10 cellular contexts compared by ENCODE assay signal in the genomic region with DNA sequence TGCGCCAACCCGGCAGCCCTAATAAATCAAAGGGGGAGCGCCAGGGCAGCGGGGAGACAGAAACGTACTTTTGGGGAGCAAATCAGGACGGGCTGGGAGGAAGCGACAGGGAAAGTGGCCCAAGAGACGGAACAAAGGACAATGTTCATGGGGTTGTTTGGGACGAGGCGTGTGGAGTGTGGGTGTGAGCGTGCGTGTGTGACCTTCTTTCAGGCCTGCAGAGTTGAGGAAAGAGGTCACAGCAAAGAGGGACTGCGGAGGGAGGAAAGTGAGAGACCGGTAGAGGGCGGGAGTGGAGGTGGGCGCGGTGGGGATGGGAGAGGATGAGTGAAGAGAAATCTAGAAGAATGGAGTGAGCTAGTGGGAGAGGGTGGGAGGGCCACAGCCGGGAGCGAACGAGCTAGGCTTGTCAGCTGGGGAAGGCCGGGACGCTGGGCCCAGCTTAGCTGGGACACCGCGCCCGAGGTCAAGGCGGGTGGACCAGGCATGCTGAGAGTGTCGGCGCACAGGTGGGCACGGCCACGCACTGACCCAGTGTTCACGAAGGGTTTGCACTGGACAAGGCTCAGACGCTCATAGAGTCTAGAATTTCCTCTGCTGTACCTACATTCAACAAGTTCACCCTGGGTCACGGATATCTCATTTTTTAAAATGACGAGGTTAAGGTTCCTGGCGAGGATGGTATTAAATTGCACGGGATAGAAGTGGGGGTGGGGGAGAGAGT. TPM values are rescaled to one million over a fixed set of nuclear protein-coding genes. Genes with fewer than 3 reads are reported as not detected.
A peak's percentile ranks its signal among the peaks of the same experiment; 100 is the strongest.
DNase-seq lines count a peak whose midpoint lies in the region; ATAC-seq and TF ChIP-seq lines count a peak whose summit lies in the region.
"Had no signal": no experiment of that assay in that cellular context is flagged by ENCODE, and none has a peak within 500 bp of the region (broad histone marks: within the 10 kb centered on the region; RNA-seq: fewer than 3 reads in every experiment).

No MANE protein-coding gene starts in this region.

- H3K36me3 ChIP-seq in ES-I3 (ENCODE audit: insufficient read depth, low read length) (no peaks in the 10 kb centered on the region), left lung (no peaks in the 10 kb centered on the region)

- intact Hi-C loops in left lung (cut with DNase I): no loop called here

- DNase-seq in NCI-H69 (lab: John Stamatoyannopoulos, UW) (peak; percentile 15), glomerular visceral epithelial cell (ENCODE audit: extremely low spot score) (peak; percentile 33), retinal pigment epithelial cell (ENCODE audit: low read depth) (no peak), left lung (no peak), RPMI8226 (no peak)
- DNase-seq in stimulated activated CD4-positive, alpha-beta T cell treated with anti-CD3 and anti-CD28 coated beads, Interleukin-2, amount 100 ng/mL, for 24 hours: no peak
- DNase-seq: activated effector memory CD4-positive, alpha-beta T cell treated with Interleukin-2 at 50 U/mL for 16 hours; NCI-H2081 treated with DMSO at 0.1 percent for 48 hours had no signal

- no peak overlapping the region for H3K27ac ChIP-seq in left lung

- H3K27me3 ChIP-seq in left lung: peaks cover 100% of the 10 kb centered on the region in 2 donors

- H3K4me1 ChIP-seq in ES-I3 (ENCODE audit: insufficient read depth, low read length) (peaks cover 25% of the 10 kb centered on the region; the same call in 1 of the 2 replicates), left lung (peaks cover 2 to 6% of the 10 kb centered on the region in 2 donors)

- H3K9ac ChIP-seq in ES-I3 (ENCODE audit: low read depth, low read length): peak overlapping the region; percentile 72; the same call in 1 of the 2 replicates

- TF ChIP-seq CTCF in retinal pigment epithelial cell (conservative IDR thresholded peaks at IDR 0.05; ENCODE audit: low read depth, low read length) (peak; percentile 47), left lung (IDR thresholded peaks at IDR 0.05) (no peak)

- H3K9me3 ChIP-seq in ES-I3 (ENCODE audit: control insufficient read depth, insufficient read depth, low read length): no peaks in the 10 kb centered on the region
- H3K9me3 ChIP-seq in left lung: no peaks in the 10 kb centered on the region

- H3K4me3 ChIP-seq in retinal pigment epithelial cell (ENCODE audit: low read length) (peak overlapping the region; percentile 46), left lung (no peak overlapping the region)

- ATAC-seq in left lung (no peak), HG03175 (IDR thresholded peaks at IDR 0.05; ENCODE audit: unreplicated experiment) (no peak)

RNA-seq across cellular contexts. Expression of a gene that starts 14.7 kb away (rescaled TPM):
- total RNA-seq in left lung: not detected

Comparison
In these comparisons a context has a peak if more than half of its experiments do, and no peak if none do; other contexts are left out.
1. DNase-seq: peak in NCI-H69 (single experiment) and glomerular visceral epithelial cell (single experiment); none in retinal pigment epithelial cell (single experiment), left lung (0 of 2), RPMI8226 (single experiment) and stimulated activated CD4-positive, alpha-beta T cell treated with anti-CD3 and anti-CD28 coated beads, Interleukin-2, amount 100 ng/mL, for 24 hours (0 of 2).